ENCODE assay signal across 2 cellular contexts in genomic region chr6:34025112-34025807, GRCh38.
TF ChIP-seq lines count a peak whose summit lies in the region.

No MANE protein-coding gene starts in this region.

TF ChIP-seq in IMR-90, 13 proteins besides CTCF, POLR2A, EP300 and RAD21 (continued from another document):
- TF ChIP-seq, protein P1, sequence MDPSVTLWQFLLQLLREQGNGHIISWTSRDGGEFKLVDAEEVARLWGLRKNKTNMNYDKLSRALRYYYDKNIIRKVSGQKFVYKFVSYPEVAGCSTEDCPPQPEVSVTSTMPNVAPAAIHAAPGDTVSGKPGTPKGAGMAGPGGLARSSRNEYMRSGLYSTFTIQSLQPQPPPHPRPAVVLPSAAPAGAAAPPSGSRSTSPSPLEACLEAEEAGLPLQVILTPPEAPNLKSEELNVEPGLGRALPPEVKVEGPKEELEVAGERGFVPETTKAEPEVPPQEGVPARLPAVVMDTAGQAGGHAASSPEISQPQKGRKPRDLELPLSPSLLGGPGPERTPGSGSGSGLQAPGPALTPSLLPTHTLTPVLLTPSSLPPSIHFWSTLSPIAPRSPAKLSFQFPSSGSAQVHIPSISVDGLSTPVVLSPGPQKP (IDR thresholded peaks at IDR 0.05; ENCODE audit: borderline replicate concordance, low read depth, low read length) = no peak
- no peak for TF ChIP-seq MXI1 (IDR thresholded peaks at IDR 0.05; ENCODE audit: borderline replicate concordance, low read depth, low read length)
TF ChIP-seq in IMR-90: peak in this region for 0.

TF ChIP-seq in GM12878, 131 proteins besides CTCF, POLR2A, EP300 and RAD21:
- TF ChIP-seq, protein P2, sequence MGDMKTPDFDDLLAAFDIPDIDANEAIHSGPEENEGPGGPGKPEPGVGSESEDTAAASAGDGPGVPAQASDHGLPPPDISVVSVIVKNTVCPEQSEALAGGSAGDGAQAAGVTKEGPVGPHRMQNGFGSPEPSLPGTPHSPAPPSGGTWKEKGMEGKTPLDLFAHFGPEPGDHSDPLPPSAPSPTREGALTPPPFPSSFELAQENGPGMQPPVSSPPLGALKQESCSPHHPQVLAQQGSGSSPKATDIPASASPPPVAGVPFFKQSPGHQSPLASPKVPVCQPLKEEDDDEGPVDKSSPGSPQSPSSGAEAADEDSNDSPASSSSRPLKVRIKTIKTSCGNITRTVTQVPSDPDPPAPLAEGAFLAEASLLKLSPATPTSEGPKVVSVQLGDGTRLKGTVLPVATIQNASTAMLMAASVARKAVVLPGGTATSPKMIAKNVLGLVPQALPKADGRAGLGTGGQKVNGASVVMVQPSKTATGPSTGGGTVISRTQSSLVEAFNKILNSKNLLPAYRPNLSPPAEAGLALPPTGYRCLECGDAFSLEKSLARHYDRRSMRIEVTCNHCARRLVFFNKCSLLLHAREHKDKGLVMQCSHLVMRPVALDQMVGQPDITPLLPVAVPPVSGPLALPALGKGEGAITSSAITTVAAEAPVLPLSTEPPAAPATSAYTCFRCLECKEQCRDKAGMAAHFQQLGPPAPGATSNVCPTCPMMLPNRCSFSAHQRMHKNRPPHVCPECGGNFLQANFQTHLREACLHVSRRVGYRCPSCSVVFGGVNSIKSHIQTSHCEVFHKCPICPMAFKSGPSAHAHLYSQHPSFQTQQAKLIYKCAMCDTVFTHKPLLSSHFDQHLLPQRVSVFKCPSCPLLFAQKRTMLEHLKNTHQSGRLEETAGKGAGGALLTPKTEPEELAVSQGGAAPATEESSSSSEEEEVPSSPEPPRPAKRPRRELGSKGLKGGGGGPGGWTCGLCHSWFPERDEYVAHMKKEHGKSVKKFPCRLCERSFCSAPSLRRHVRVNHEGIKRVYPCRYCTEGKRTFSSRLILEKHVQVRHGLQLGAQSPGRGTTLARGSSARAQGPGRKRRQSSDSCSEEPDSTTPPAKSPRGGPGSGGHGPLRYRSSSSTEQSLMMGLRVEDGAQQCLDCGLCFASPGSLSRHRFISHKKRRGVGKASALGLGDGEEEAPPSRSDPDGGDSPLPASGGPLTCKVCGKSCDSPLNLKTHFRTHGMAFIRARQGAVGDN (IDR thresholded peaks at IDR 0.05) = no peak
- TF ChIP-seq, protein P3, sequence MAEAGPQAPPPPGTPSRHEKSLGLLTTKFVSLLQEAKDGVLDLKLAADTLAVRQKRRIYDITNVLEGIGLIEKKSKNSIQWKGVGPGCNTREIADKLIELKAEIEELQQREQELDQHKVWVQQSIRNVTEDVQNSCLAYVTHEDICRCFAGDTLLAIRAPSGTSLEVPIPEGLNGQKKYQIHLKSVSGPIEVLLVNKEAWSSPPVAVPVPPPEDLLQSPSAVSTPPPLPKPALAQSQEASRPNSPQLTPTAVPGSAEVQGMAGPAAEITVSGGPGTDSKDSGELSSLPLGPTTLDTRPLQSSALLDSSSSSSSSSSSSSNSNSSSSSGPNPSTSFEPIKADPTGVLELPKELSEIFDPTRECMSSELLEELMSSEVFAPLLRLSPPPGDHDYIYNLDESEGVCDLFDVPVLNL (IDR thresholded peaks at IDR 0.05; ENCODE audit: low read depth, low read length) = no peak
- TF ChIP-seq LARP7 (IDR thresholded peaks at IDR 0.05) (no peak), MEF2B (IDR thresholded peaks at IDR 0.05; ENCODE audit: partially characterized antibody, poor library complexity, severe bottlenecking) (peak; percentile 33)
